ENCODE assay signal across 21 cellular contexts in genomic region chr2:223366566-223366965, GRCh38.
"Had no signal": no experiment of that assay in that cellular context is flagged by ENCODE, and none has a peak within 500 bp of the region (broad histone marks: within the 10 kb centered on the region; RNA-seq: fewer than 3 reads in every experiment).

No MANE protein-coding gene starts in this region.

- H3K4me1 ChIP-seq: SJCRH30 had no signal

- H3K36me3 ChIP-seq: MG63, SJCRH30 had no signal

- H3K9me3 ChIP-seq: MG63, SJCRH30 had no signal

- H3K4me3 ChIP-seq: MG63, SJCRH30 had no signal

- DNase-seq: Karpas-422, KBM-7, MG63, NCI-H1092 treated with DMSO at 0.1 percent for 48 hours, NCI-H1436, NCI-H187, NCI-H2029, NCI-H2081 treated with DMSO at 0.1 percent for 48 hours, NCI-H2171, NCI-H345, NCI-H446 treated with DMSO at 0.1 percent for 48 hours, NCI-H510A treated with DMSO at 0.1 percent for 48 hours, NCI-H69, NCI-H774, SHP77 treated with DMSO at 0.1 percent for 48 hours, SJCRH30, T-helper 2 cell had no signal

- ATAC-seq: Panc1, Right ventricle myocardium inferior, SK-N-SH treated with all-trans-retinoic acid at 6 μM for 48 hours had no signal

- H3K27ac ChIP-seq: HL-60, SJCRH30 had no signal
